Comparison of ENCODE assay signal across 10 cellular contexts in the genomic region with DNA sequence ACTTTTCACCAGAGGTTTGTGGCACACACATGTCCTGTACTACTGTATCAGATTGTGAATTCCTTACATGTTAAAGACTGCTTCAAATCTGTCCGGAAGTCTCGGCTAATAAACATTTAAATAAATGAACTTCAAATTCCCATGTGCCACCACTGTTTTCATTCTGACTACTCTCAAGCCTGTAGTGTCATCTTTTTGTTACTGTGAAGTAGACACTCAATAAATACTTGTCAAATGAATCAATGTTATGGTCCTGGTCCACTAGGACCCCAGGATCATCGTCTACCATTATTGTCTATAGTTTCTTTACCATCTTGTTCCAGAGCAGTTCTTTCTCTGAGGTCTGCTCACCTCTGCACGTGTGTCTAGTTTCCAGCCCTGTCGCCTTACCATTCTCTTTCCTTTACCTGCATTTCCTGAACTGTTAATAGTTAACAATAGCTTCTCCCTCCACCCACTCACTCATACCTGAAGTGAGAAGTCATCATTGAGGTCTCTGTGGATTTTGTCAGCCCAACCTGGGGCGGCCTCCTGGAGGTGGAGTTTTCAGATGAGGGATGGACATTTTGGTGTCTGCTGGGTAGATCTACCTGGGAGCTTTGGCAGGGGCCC.
DNase-seq lines count a peak whose midpoint lies in the region; ATAC-seq and TF ChIP-seq lines count a peak whose summit lies in the region.
"Had no signal": no experiment of that assay in that cellular context is flagged by ENCODE, and none has a peak within 500 bp of the region (broad histone marks: within the 10 kb centered on the region; RNA-seq: fewer than 3 reads in every experiment).

No MANE protein-coding gene starts in this region.

- intact Hi-C loops in aorta (cut with DNase I): no loop called here

- 82% methylated on average over 6 of the region's 6 CpGs for WGBS in liver
- 60 to 68% methylated on average over 6 of the region's 6 CpGs for WGBS in upper lobe of left lung, 2 donors
- 92 to 95% methylated on average over 6 of the region's 6 CpGs for WGBS in aorta, 2 donors

- no peak for TF ChIP-seq CTCF in liver (IDR thresholded peaks at IDR 0.05; ENCODE audit: low read depth, low read length, missing input control)
- no peak for TF ChIP-seq CTCF in upper lobe of left lung (IDR thresholded peaks at IDR 0.05)

- H3K4me3 Mint-ChIP-seq in activated naive CD4-positive, alpha-beta T cell treated with anti-CD3 and anti-CD28 coated beads, Interleukin-2, amount 10 ng/mL, durations not matched to agents 7 days and 5 days: no peak overlapping the region

- H3K9ac ChIP-seq in liver (ENCODE audit: low read depth in 1 of 2, low read length in 2 of 2): no peak overlapping the region

- no peak for ATAC-seq in upper lobe of left lung (ENCODE audit: low FRiP score in 2 of 2)
- ATAC-seq in aorta (ENCODE audit: low FRiP score): no peak
- no peak for ATAC-seq in HG02678 (IDR thresholded peaks at IDR 0.05; ENCODE audit: unreplicated experiment)

- CTCF ChIA-PET in activated naive CD4-positive, alpha-beta T cell treated with anti-CD3 and anti-CD28 coated beads, Interleukin-2, amount 10 ng/mL, durations not matched to agents 7 days and 5 days (lab: Charles Lee): interaction anchor here (1.0 to 3.1 kb wide), 9 partner anchors 15 to 44 kb away, joined by 3 to 16 read pairs (median 4); no protein-coding TSS in a partner anchor

- no peak for TF ChIP-seq POLR2A in upper lobe of left lung (IDR thresholded peaks at IDR 0.05)

- H3K27ac Mint-ChIP-seq in activated naive CD4-positive, alpha-beta T cell treated with anti-CD3 and anti-CD28 coated beads, Interleukin-2, amount 10 ng/mL, durations not matched to agents 7 days and 5 days: peak overlapping the region; percentile 58

- no peak for TF ChIP-seq EP300 in upper lobe of left lung (IDR thresholded peaks at IDR 0.05)

- H3K36me3 ChIP-seq in liver (ENCODE audit: control insufficient read depth in 4 of 4, insufficient read depth in 3 of 4, low read depth in 1 of 4, low read length in 3 of 4): peaks cover 0 to 7% (median 2%) of the 10 kb centered on the region in 4 donors
- H3K36me3 ChIP-seq in upper lobe of left lung: peaks cover 0 to 3% (median 0%) of the 10 kb centered on the region in 4 donors
- no peaks in the 10 kb centered on the region for H3K36me3 ChIP-seq in aorta (ENCODE audit: control insufficient read depth in 1 of 2, insufficient read depth in 2 of 2, low read length in 1 of 2)

- H3K27ac ChIP-seq in liver (ENCODE audit: low read depth in 1 of 2, low read length in 2 of 2) (no peak overlapping the region), upper lobe of left lung (peak overlapping the region in 3 of 4 donors; percentile 19 to 82 (median 75)), aorta (ENCODE audit: low read depth in 1 of 2, low read length in 2 of 2) (no peak overlapping the region)

- TF ChIP-seq RAD21 in liver (IDR thresholded peaks at IDR 0.05): no peak

- peaks cover 72% of the 10 kb centered on the region for H3K36me3 Mint-ChIP-seq in activated naive CD4-positive, alpha-beta T cell treated with anti-CD3 and anti-CD28 coated beads, Interleukin-2, amount 10 ng/mL, durations not matched to agents 7 days and 5 days

- H3K4me3 ChIP-seq in liver (ENCODE audit: low read depth in 1 of 3, low read length in 3 of 3) (no peak overlapping the region), upper lobe of left lung (no peak overlapping the region), aorta (ENCODE audit: low read length in 2 of 2) (no peak overlapping the region)

- peaks cover 95% of the 10 kb centered on the region for H3K4me1 Mint-ChIP-seq in activated naive CD4-positive, alpha-beta T cell treated with anti-CD3 and anti-CD28 coated beads, Interleukin-2, amount 10 ng/mL, durations not matched to agents 7 days and 5 days

- H3K4me1 ChIP-seq in liver (ENCODE audit: control insufficient read depth in 4 of 4, insufficient read depth in 4 of 4, low read length in 3 of 4): peaks cover 20 to 53% (median 27%) of the 10 kb centered on the region in 4 donors
- H3K4me1 ChIP-seq in upper lobe of left lung: peaks cover 76 to 91% (median 80%) of the 10 kb centered on the region in 4 donors
- H3K4me1 ChIP-seq in aorta (ENCODE audit: control insufficient read depth in 1 of 2, insufficient read depth in 2 of 2, low read length in 2 of 2): peaks cover 3 to 4% of the 10 kb centered on the region in 2 donors

- no peaks in the 10 kb centered on the region for H3K9me3 Mint-ChIP-seq in activated naive CD4-positive, alpha-beta T cell treated with anti-CD3 and anti-CD28 coated beads, Interleukin-2, amount 10 ng/mL, durations not matched to agents 7 days and 5 days

- peak; percentile 66 for DNase-seq in stimulated activated CD4-positive, alpha-beta T cell treated with anti-CD3 and anti-CD28 coated beads, Interleukin-15, amount 100 ng/mL, for 24 hours
- no peak for DNase-seq in stimulated activated CD4-positive, alpha-beta T cell treated with anti-CD3 and anti-CD28 coated beads, Interleukin-12 subunit alpha, Interleukin-12 subunit beta, amount 100 ng/mL, for 4 hours
- no peak for DNase-seq in activated naive CD4-positive, alpha-beta T cell treated with anti-CD3 and anti-CD28 coated beads, Interleukin-2, amount 10 ng/mL, durations not matched to agents 7 days and 5 days
- no peak for DNase-seq in upper lobe of left lung
- DNase-seq in aorta: no peak
- no peak for DNase-seq in activated CD4-positive, CD25-positive, alpha-beta regulatory T cell treated with anti-CD3 and anti-CD28 coated beads, Interleukin-2, amount 50 U/mL, for 72 hours
- DNase-seq: cerebellar nuclear complex, SHP77 treated with DMSO at 0.1 percent for 48 hours had no signal

- H3K27me3 Mint-ChIP-seq in activated naive CD4-positive, alpha-beta T cell treated with anti-CD3 and anti-CD28 coated beads, Interleukin-2, amount 10 ng/mL, durations not matched to agents 7 days and 5 days: no peaks in the 10 kb centered on the region

- H3K9me3 ChIP-seq in liver (ENCODE audit: control insufficient read depth in 4 of 4, low read length in 3 of 4) (no peaks in the 10 kb centered on the region), upper lobe of left lung (no peaks in the 10 kb centered on the region), aorta (ENCODE audit: control insufficient read depth, low read length) (no peaks in the 10 kb centered on the region)

- no peaks in the 10 kb centered on the region for H3K27me3 ChIP-seq in liver (ENCODE audit: control insufficient read depth in 4 of 4, insufficient read depth in 4 of 4, low read length in 3 of 4)
- H3K27me3 ChIP-seq in upper lobe of left lung: no peaks in the 10 kb centered on the region
- no peaks in the 10 kb centered on the region for H3K27me3 ChIP-seq in aorta (ENCODE audit: control insufficient read depth in 1 of 2, insufficient read depth in 2 of 2, low read length in 1 of 2)

TF ChIP-seq in liver, 16 proteins besides CTCF, POLR2A, EP300 and RAD21:
- TF ChIP-seq EGR1 (IDR thresholded peaks at IDR 0.05; ENCODE audit: low read depth in 2 of 2) (peak; percentile 19), JUND (IDR thresholded peaks at IDR 0.05) (no peak)

Comparison
In these comparisons a context has a peak if more than half of its experiments do, and no peak if none do; other contexts are left out.
1. H3K27ac ChIP-seq: peak in upper lobe of left lung (3 of 4); none in liver (0 of 2) and aorta (0 of 2).